In the genomic region with DNA sequence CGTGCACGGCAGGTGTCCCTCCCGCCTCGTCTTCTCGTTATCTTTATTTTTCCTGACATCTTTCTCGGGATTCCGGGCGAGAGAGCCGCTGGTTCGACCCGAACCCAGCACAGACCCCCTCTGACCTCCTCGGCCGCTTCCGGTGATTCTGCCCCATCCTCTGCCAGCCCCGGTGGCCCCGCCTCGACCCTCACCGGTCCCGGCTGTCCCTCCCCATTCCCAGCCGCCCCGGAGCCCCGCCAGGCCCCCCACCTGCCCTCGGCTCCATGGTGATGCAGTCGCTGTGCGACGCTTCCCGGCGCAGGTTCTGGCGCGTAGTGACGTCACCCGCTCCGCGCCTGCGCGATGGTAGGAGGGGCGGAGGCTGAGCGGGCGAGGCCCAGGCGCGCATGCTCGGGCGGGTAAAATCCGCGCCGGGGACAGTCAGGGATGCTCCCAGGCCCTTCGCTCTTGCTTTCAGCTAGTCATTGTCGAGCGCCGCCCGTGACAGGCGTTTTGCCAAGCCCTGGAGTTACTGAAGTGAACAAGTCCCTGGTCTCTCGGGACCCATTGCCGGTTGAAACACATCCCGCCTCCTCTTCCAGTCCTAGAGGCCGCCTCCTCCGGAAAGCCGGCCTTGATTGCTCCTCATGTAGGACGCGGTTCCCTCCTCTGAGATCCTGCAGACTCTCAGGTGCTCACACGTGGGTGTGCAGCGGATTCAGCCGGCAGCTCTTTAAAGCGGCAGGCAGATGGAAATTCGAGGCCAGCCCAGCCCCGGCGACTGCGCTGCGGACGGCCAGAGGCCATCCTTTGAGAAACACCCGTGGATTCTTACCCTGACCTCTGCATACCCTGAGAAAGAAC, we compare ENCODE assay signal across 8 cellular contexts. TPM values are rescaled to one million over a fixed set of nuclear protein-coding genes. Genes with fewer than 3 reads are reported as not detected.
DNase-seq lines count a peak whose midpoint lies in the region; ATAC-seq and TF ChIP-seq lines count a peak whose summit lies in the region.

A gene with protein sequence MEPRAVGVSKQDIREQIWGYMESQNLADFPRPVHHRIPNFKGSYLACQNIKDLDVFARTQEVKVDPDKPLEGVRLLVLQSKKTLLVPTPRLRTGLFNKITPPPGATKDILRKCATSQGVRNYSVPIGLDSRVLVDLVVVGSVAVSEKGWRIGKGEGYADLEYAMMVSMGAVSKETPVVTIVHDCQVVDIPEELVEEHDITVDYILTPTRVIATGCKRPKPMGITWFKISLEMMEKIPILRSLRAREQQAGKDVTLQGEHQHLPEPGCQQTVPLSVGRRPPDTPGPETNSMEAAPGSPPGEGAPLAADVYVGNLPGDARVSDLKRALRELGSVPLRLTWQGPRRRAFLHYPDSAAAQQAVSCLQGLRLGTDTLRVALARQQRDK (minus strand): TSS at position 319 of the 846 bp plus-strand sequence. CDS start 51 bp downstream, at position 268.

- H3K27ac ChIP-seq in psoas muscle: peak within 1 kb of the TSS; percentile 94

- peaks cover 10% of the 10 kb centered on the region for H3K4me1 ChIP-seq in psoas muscle

- peak; percentile 92 for ATAC-seq in GM18498 (IDR thresholded peaks at IDR 0.05; ENCODE audit: unreplicated experiment)
- ATAC-seq in HG02870 (IDR thresholded peaks at IDR 0.05; ENCODE audit: unreplicated experiment): peak; percentile 82
- peak; percentile 91 for ATAC-seq in T-helper 17 cell
- peak; percentile 98 for ATAC-seq in left ventricle myocardium superior
- ATAC-seq in psoas muscle: peak; percentile 94 to 99 (median 96)

- H3K4me1 Mint-ChIP-seq in T-helper 17 cell: peaks cover 19% of the 10 kb centered on the region

- H3K27me3 ChIP-seq in psoas muscle (ENCODE audit: insufficient read depth in 3 of 3, low read length in 2 of 3): peaks cover 0 to 9% (median 0%) of the 10 kb centered on the region in 3 donors

- DNase-seq in NCI-H1694 treated with DMSO at 0.1 percent for 48 hours (lab: John Stamatoyannopoulos, UW) (peak; percentile 70), T-helper 17 cell (peak; percentile 92 to 97 (median 95)), amygdala (lab: John Stamatoyannopoulos, UW) (peak; percentile 17 to 97 (median 85)), left ventricle myocardium superior (peak; percentile 96), psoas muscle (peak; percentile 95 to 98), ureter (ENCODE audit: low spot score) (peak; percentile 96)

- intact Hi-C loops in left ventricle myocardium superior (cut with micrococcal nuclease): no loop called here
- intact Hi-C loops in psoas muscle (cut with DNase I): no loop called here

- peak within 1 kb of the TSS; percentile 92 for H3K4me3 ChIP-seq in psoas muscle

- H3K27me3 Mint-ChIP-seq in T-helper 17 cell: peaks cover 18% of the 10 kb centered on the region

- 3 to 4% (median 3%) methylated on average over 67 to 71 of the region's 71 CpGs for WGBS in psoas muscle, 3 donors

- peak within 1 kb of the TSS; percentile 94 for H3K27ac Mint-ChIP-seq in T-helper 17 cell

- no peak for TF ChIP-seq CTCF in psoas muscle (IDR thresholded peaks at IDR 0.05)

- peaks cover 0 to 30% of the 10 kb centered on the region in 2 donors for H3K36me3 ChIP-seq in psoas muscle (ENCODE audit: insufficient read depth in 1 of 2, low read depth in 1 of 2)

- H3K9me3 ChIP-seq in T-helper 17 cell (ENCODE audit: control insufficient read depth, low read length, poor library complexity, severe bottlenecking) (no peaks in the 10 kb centered on the region), psoas muscle (no peaks in the 10 kb centered on the region)

- H3K36me3 Mint-ChIP-seq in T-helper 17 cell (ENCODE audit: low read depth): no peaks in the 10 kb centered on the region

- peak within 1 kb of the TSS; percentile 88 for H3K4me3 Mint-ChIP-seq in T-helper 17 cell

RNA-seq across cellular contexts. Expression of the gene that starts here (rescaled TPM):
- total RNA-seq in T-helper 17 cell (10 to 100 TPM; 10.8 to 13.1 TPM), left ventricle myocardium superior (12.6 TPM), psoas muscle (10 to 100 TPM in 2 of 4 donors, 1 to 10 TPM in 2; 6.8 to 15.8 (median 11.5) TPM), ureter (28.7 TPM)
- polyA plus RNA-seq in psoas muscle: 10 to 100 TPM in 1 of 3 donors, 1 to 10 TPM in 2; 4.3 to 16.0 (median 8.0) TPM

Comparison
In these comparisons a context has a peak if more than half of its experiments do, and no peak if none do; other contexts are left out.
1. Peak in every context shown above with its lines: DNase-seq, ATAC-seq, H3K4me3 ChIP-seq and H3K27ac ChIP-seq.